In genomic region chr12:93419388-93420034, GRCh38 we compare ENCODE assay signal across 8 cellular contexts. TPM values are rescaled to one million over a fixed set of nuclear protein-coding genes. Genes with fewer than 3 reads are reported as not detected.
DNase-seq lines count a peak whose midpoint lies in the region; ATAC-seq and TF ChIP-seq lines count a peak whose summit lies in the region.

No MANE protein-coding gene starts in this region.

- H3K27ac Mint-ChIP-seq in activated B cell treated with CpG ODN at 0.5 μM for 24 hours, result peak overlapping the region; percentile 31
- no peak overlapping the region for H3K27ac Mint-ChIP-seq in stimulated activated effector memory CD8-positive, alpha-beta T cell treated with anti-CD3 and anti-CD28 coated beads, Interleukin-12 subunit alpha, Interleukin-12 subunit beta, amount 100 ng/mL, for 72 hours

- no peaks in the 10 kb centered on the region for H3K27me3 Mint-ChIP-seq in activated B cell treated with CpG ODN at 0.5 μM for 24 hours

- H3K9me3 Mint-ChIP-seq in activated B cell treated with CpG ODN at 0.5 μM for 24 hours, result no peaks in the 10 kb centered on the region
- no peaks in the 10 kb centered on the region for H3K9me3 Mint-ChIP-seq in stimulated activated effector memory CD8-positive, alpha-beta T cell treated with anti-CD3 and anti-CD28 coated beads, Interleukin-12 subunit alpha, Interleukin-12 subunit beta, amount 100 ng/mL, for 72 hours

- ATAC-seq in Right ventricle myocardium inferior, result peak; percentile 49
- ATAC-seq in activated B cell treated with CpG ODN at 0.5 μM for 24 hours (ENCODE audit: low read depth), result peak; percentile 56
- ATAC-seq in heart left ventricle, result peak in 3 of 4 donors; percentile 43 to 54 (median 43)
- ATAC-seq in stimulated activated effector memory CD8-positive, alpha-beta T cell treated with anti-CD3 and anti-CD28 coated beads, Interleukin-12 subunit alpha, Interleukin-12 subunit beta, amount 100 ng/mL, for 72 hours, result peak; percentile 58
- no peak for ATAC-seq in GM21390 (IDR thresholded peaks at IDR 0.05; ENCODE audit: unreplicated experiment)

- 31 to 38% (median 35%) methylated on average over 1 of the region's 1 CpG for WGBS in heart left ventricle, 4 donors

- intact Hi-C loops in Right ventricle myocardium inferior (cut with DNase I), result loop anchor here (2.0 to 5.0 kb wide), 3 partner anchors 292 to 635 kb away; no protein-coding TSS in a partner anchor
- intact Hi-C loops in cardiac septum (cut with DNase I), result loop anchor here (5.0 kb wide), 1 partner anchor 432 kb away; no protein-coding TSS in a partner anchor
- intact Hi-C loops in activated B cell treated with CpG ODN at 0.5 μM for 24 hours (cut with micrococcal nuclease), result loop anchor here (1.0 to 5.0 kb wide), 9 partner anchors 9 to 683 kb away; partner anchors contain the start of genes MRPL42 and SOCS2
- intact Hi-C loops in heart left ventricle (cut with DNase I), result loop anchor here (1.0 to 10.0 kb wide), 7 partner anchors 432 to 635 kb away; partner anchors contain the start of gene EEA1 (in 1 of the 10)

- no peak for DNase-seq in Right ventricle myocardium inferior (ENCODE audit: missing footprints)
- no peak for DNase-seq in cardiac septum (ENCODE audit: low spot score)
- peak; percentile 55 for DNase-seq in MV-4-11 (lab: John Stamatoyannopoulos, UW)
- DNase-seq in activated B cell treated with CpG ODN at 0.5 μM for 24 hours, result no peak
- DNase-seq in heart left ventricle, result no peak
- DNase-seq in stimulated activated effector memory CD8-positive, alpha-beta T cell treated with anti-CD3 and anti-CD28 coated beads, Interleukin-12 subunit alpha, Interleukin-12 subunit beta, amount 100 ng/mL, for 72 hours (ENCODE audit: low spot score in 2 of 2), result no peak
- DNase-seq in UCSD-AML1 (lab: John Stamatoyannopoulos, UW; ENCODE audit: unreplicated experiment), result no peak

- peaks cover 11% of the 10 kb centered on the region for H3K36me3 Mint-ChIP-seq in activated B cell treated with CpG ODN at 0.5 μM for 24 hours (ENCODE audit: low read depth)
- peaks cover 15% of the 10 kb centered on the region for H3K36me3 Mint-ChIP-seq in stimulated activated effector memory CD8-positive, alpha-beta T cell treated with anti-CD3 and anti-CD28 coated beads, Interleukin-12 subunit alpha, Interleukin-12 subunit beta, amount 100 ng/mL, for 72 hours

- no peaks in the 10 kb centered on the region for H3K36me3 ChIP-seq in heart left ventricle

- CTCF ChIA-PET in activated B cell treated with CpG ODN at 0.5 μM for 24 hours (lab: Charles Lee), result interaction anchor here (0.6 to 4.4 kb wide), 24 partner anchors 9 to 1745 kb away, joined by 3 to 54 read pairs (median 5); partner anchors contain the start of genes MRPL42 and UBE2N

- peaks cover 0 to 80% (median 47%) of the 10 kb centered on the region in 12 donors for H3K4me1 ChIP-seq in heart left ventricle

- no peaks in the 10 kb centered on the region for H3K9me3 ChIP-seq in heart left ventricle

- POLR2A ChIA-PET in activated B cell treated with CpG ODN at 0.5 μM for 24 hours (lab: Charles Lee), result interaction anchor here (0.7 to 1.8 kb wide), 8 partner anchors 13 to 697 kb away, joined by 3 to 10 read pairs (median 4); partner anchors contain the start of gene UBE2N

- TF ChIP-seq POLR2A in heart left ventricle (IDR thresholded peaks at IDR 0.05), result no peak

- H3K4me1 Mint-ChIP-seq in activated B cell treated with CpG ODN at 0.5 μM for 24 hours, result peaks cover 87% of the 10 kb centered on the region
- peaks cover 73% of the 10 kb centered on the region for H3K4me1 Mint-ChIP-seq in stimulated activated effector memory CD8-positive, alpha-beta T cell treated with anti-CD3 and anti-CD28 coated beads, Interleukin-12 subunit alpha, Interleukin-12 subunit beta, amount 100 ng/mL, for 72 hours

- peak overlapping the region in 2 of 12 donors; percentile 25 to 41 for H3K27ac ChIP-seq in heart left ventricle

- H3K27me3 ChIP-seq in heart left ventricle, result no peaks in the 10 kb centered on the region

- H3K4me3 Mint-ChIP-seq in activated B cell treated with CpG ODN at 0.5 μM for 24 hours, result no peak overlapping the region
- no peak overlapping the region for H3K4me3 Mint-ChIP-seq in stimulated activated effector memory CD8-positive, alpha-beta T cell treated with anti-CD3 and anti-CD28 coated beads, Interleukin-12 subunit alpha, Interleukin-12 subunit beta, amount 100 ng/mL, for 72 hours

- TF ChIP-seq CTCF in activated B cell treated with CpG ODN at 0.5 μM for 24 hours (IDR thresholded peaks at IDR 0.05), result peak; percentile 68
- peak; percentile 57 to 78 (median 70) for TF ChIP-seq CTCF in heart left ventricle (IDR thresholded peaks at IDR 0.05)

- peak overlapping the region in 1 of 12 donors; percentile 4 for H3K4me3 ChIP-seq in heart left ventricle

RNA-seq across cellular contexts. Expression of gene UBE2N, which starts 22.2 kb away (rescaled TPM):
- total RNA-seq in Right ventricle myocardium inferior (87.1 TPM), cardiac septum (81.4 TPM), activated B cell treated with CpG ODN at 0.5 μM for 24 hours (152 and 163 TPM in 2 replicates), heart left ventricle (100 to 1,000 TPM in 2 of 9 donors, 10 to 100 TPM in 7; 53.6 to 107 (median 88.1) TPM)
- 10 to 100 TPM; 55.8 to 91.1 TPM for polyA plus RNA-seq in heart left ventricle

RNA-seq across cellular contexts. Expression of gene NUDT4, which starts 41.8 kb away (rescaled TPM):
- 445 TPM for total RNA-seq in Right ventricle myocardium inferior
- total RNA-seq in cardiac septum, result 116 TPM
- 47.3 and 48.8 TPM in 2 replicates for total RNA-seq in activated B cell treated with CpG ODN at 0.5 μM for 24 hours
- total RNA-seq in heart left ventricle, result 100 to 1,000 TPM; 168 to 667 (median 248) TPM
- 100 to 1,000 TPM in 1 of 2 donors, 10 to 100 TPM in 1; 59.9 to 242 TPM for polyA plus RNA-seq in heart left ventricle

RNA-seq across cellular contexts. Expression of gene MRPL42, which starts 47.8 kb away (rescaled TPM):
- total RNA-seq in Right ventricle myocardium inferior (41.5 TPM), cardiac septum (43.9 TPM), activated B cell treated with CpG ODN at 0.5 μM for 24 hours (40.9 and 44.6 TPM in 2 replicates), heart left ventricle (10 to 100 TPM; 31.2 to 53.0 (median 46.7) TPM)
- 10 to 100 TPM; 23.0 to 43.2 TPM for polyA plus RNA-seq in heart left ventricle
